1 cellular context compared by ENCODE assay signal in the genomic region with DNA sequence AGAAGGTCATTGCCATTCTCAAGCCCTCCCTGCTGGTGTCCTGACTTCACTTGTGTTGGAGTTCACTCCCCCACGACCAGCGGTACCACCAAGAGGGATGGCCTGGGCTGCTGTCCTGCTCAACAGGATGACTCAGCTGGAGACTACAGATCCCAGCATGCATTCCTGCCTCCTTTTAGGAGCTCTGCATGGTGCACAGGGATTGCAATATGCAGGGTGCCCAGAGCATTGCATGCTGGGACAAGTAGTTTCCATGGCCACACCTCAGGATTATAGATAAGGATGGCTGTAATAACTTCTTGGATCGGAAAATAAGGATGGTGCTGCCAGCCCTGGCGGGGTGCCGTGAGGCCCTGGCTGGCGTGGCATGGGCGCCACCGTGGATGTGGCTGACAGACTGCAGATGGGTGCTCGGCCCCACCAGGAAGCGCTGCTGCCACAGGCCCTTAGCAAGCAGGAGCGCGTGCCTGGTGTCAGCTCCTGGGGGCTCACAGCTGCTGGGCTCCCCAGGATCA.
A peak's percentile ranks its signal among the peaks of the same experiment; 100 is the strongest.
TF ChIP-seq lines count a peak whose summit lies in the region.

No MANE protein-coding gene starts in this region.

TF ChIP-seq in K562, 482 proteins besides CTCF, POLR2A, EP300 and RAD21 (continued from another document):
- TF ChIP-seq, protein P1, sequence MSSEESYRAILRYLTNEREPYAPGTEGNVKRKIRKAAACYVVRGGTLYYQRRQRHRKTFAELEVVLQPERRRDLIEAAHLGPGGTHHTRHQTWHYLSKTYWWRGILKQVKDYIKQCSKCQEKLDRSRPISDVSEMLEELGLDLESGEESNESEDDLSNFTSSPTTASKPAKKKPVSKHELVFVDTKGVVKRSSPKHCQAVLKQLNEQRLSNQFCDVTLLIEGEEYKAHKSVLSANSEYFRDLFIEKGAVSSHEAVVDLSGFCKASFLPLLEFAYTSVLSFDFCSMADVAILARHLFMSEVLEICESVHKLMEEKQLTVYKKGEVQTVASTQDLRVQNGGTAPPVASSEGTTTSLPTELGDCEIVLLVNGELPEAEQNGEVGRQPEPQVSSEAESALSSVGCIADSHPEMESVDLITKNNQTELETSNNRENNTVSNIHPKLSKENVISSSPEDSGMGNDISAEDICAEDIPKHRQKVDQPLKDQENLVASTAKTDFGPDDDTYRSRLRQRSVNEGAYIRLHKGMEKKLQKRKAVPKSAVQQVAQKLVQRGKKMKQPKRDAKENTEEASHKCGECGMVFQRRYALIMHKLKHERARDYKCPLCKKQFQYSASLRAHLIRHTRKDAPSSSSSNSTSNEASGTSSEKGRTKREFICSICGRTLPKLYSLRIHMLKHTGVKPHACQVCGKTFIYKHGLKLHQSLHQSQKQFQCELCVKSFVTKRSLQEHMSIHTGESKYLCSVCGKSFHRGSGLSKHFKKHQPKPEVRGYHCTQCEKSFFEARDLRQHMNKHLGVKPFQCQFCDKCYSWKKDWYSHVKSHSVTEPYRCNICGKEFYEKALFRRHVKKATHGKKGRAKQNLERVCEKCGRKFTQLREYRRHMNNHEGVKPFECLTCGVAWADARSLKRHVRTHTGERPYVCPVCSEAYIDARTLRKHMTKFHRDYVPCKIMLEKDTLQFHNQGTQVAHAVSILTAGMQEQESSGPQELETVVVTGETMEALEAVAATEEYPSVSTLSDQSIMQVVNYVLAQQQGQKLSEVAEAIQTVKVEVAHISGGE (CRISPR knock-in tag; IDR thresholded peaks at IDR 0.05): peak in 1 of 3 experiments; percentile 29; a peak in 1 of 6 replicates
- TF ChIP-seq HCFC1 (IDR thresholded peaks at IDR 0.05; ENCODE audit: low read depth, low read length) (peak; percentile 97), SRF (CRISPR knock-in tag; IDR thresholded peaks at IDR 0.05) (no peak), ZNF766 (CRISPR knock-in tag; conservative IDR thresholded peaks at IDR 0.05) (peak; percentile 75), NR2C2 (CRISPR knock-in tag; IDR thresholded peaks at IDR 0.05) (0 out of 2 replicates have a peak, but pooled peaks have one; percentile 42), NR2C2 (tag; IDR thresholded peaks at IDR 0.05) (peak; percentile 26; the same call in 1 of the 2 replicates)
